9 cellular contexts compared by ENCODE assay signal in the genomic region with DNA sequence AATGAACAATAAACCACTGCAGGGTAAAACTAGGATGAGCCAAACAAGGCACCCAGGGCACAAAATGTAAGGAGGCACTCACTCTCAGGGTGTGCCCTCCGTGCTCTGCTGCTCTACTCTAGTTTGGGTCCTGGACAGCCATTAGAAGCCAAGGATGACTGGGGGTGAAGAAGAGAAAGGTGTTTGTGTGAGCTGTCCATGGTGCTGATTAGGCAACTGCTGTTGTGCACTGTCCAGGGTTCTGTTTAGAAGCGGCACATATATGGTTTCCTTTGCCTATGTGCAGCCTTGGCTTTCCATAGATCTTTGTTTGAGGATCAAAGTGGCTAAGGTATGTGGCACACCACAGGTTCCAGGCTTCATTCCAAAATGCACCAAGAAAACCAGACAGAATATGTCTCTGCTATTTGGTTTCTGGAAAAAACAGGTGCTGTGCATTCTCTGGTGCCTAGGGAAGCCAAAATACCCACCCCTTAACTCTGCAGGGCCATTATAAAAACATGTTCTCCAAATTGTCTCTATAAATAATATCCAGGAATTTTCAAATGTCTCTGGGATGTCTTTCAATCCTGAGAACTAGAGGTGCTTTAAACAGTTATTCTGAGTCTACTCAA.
DNase-seq lines count a peak whose midpoint lies in the region; ATAC-seq and TF ChIP-seq lines count a peak whose summit lies in the region.
"Had no signal": no experiment of that assay in that cellular context is flagged by ENCODE, and none has a peak within 500 bp of the region (broad histone marks: within the 10 kb centered on the region; RNA-seq: fewer than 3 reads in every experiment).

No MANE protein-coding gene starts in this region.

- CTCF ChIA-PET in Calu3 (lab: Charles Lee): no interaction called here

- no peak for ATAC-seq in HG03521 (IDR thresholded peaks at IDR 0.05; ENCODE audit: unreplicated experiment)
- ATAC-seq in GM21737 (IDR thresholded peaks at IDR 0.05; ENCODE audit: unreplicated experiment): no peak
- no peak for ATAC-seq in HG03139 (IDR thresholded peaks at IDR 0.05; ENCODE audit: unreplicated experiment)

- no peaks in the 10 kb centered on the region for H3K27me3 Mint-ChIP-seq in Calu3 (ENCODE audit: unreplicated experiment)

- no peak overlapping the region for H3K4me3 Mint-ChIP-seq in Calu3 (ENCODE audit: low read depth, unreplicated experiment)

- intact Hi-C loops in Calu3 (cut with micrococcal nuclease; ENCODE audit: unreplicated experiment): no loop called here

- H3K27ac Mint-ChIP-seq in Calu3 (ENCODE audit: unreplicated experiment): no peak overlapping the region

- BruUV-seq in Calu3 (replicated peaks; lab: Mats Ljungman, UMichigan): no TSS peak

- DNase-seq in Calu3 (peak; percentile 5), HPDE6-E6E7 (ENCODE audit: extremely low spot score) (peak; percentile 46), kidney glomerular epithelial cell (lab: John Stamatoyannopoulos, UW) (peak; percentile 24), NCI-H69 (lab: John Stamatoyannopoulos, UW) (no peak)
- DNase-seq in activated CD4-positive, alpha-beta T cell treated with anti-CD3 and anti-CD28 coated beads, Interleukin-2, amount 50 U/mL, for 48 hours: peak; percentile 1 to 5
- DNase-seq: lower lobe of right lung had no signal

- peaks cover 9% of the 10 kb centered on the region for H3K9me3 Mint-ChIP-seq in Calu3 (ENCODE audit: low read depth, unreplicated experiment)

- no peak for TF ChIP-seq CTCF in Calu3 (IDR thresholded peaks at IDR 0.05; ENCODE audit: unreplicated experiment)

- H3K36me3 Mint-ChIP-seq in Calu3 (ENCODE audit: insufficient read depth, unreplicated experiment): no peaks in the 10 kb centered on the region

- no peaks in the 10 kb centered on the region for H3K4me1 Mint-ChIP-seq in Calu3 (ENCODE audit: low read depth, unreplicated experiment)
